Comparison of ENCODE assay signal across 1 cellular context in the genomic region with DNA sequence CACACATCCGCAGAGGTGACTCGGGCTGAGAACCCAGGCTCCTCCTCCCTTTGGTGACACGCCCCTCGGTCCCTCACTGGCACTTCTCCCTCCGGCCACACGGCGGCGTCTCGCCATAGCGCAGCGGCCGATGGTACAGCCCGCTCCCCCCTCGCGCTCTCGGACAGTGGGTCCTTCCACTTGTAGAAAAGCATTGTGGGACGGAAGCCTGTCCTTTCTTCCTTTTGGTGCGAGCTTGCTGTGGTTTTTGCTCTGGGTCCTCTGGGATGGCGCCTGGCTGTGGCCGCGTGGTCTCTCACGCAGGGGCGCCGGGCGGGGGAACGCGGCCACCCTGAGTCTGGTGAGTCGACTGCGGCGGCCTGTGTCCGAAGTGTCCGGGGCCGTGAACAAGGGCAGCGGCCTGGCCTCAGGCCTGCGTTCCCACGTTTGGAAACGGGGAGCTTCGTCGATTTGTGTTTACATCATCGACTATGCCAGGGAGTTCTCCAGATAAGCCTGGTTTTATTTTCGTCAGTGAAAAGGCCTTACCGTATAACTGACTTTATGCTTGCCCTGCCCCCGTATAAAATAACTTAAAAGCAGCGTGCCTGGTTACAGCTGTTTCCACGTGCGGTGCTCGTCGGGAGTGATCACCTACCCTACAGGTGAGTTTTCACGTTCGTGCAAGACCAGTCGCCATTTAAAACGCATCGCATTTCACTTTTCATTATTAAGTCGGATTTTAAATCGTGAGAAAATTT.
A peak's percentile ranks its signal among the peaks of the same experiment; 100 is the strongest.
TF ChIP-seq lines count a peak whose summit lies in the region.

No MANE protein-coding gene starts in this region.

TF ChIP-seq in HepG2, 621 proteins besides CTCF, POLR2A, EP300 and RAD21 (continued from another document and continues in another):
- TF ChIP-seq, protein P1, sequence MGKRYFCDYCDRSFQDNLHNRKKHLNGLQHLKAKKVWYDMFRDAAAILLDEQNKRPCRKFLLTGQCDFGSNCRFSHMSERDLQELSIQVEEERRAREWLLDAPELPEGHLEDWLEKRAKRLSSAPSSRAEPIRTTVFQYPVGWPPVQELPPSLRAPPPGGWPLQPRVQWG (CRISPR knock-in tag; IDR thresholded peaks at IDR 0.05; ENCODE audit: borderline replicate concordance, low read depth) = no peak
- TF ChIP-seq ZNF616 (CRISPR knock-in tag; IDR thresholded peaks at IDR 0.05; ENCODE audit: low read depth) = peak; percentile 83; the same call in 1 of the 2 replicates
- peak; percentile 72; the same call in 1 of the 2 replicates for TF ChIP-seq ZNF768 (CRISPR knock-in tag; IDR thresholded peaks at IDR 0.05)
- TF ChIP-seq GTF2F1 (IDR thresholded peaks at IDR 0.05; ENCODE audit: low read length) = peak; percentile 84
- 0 out of 2 replicates have a peak, but pooled peaks have one; percentile 52 for TF ChIP-seq NONO (IDR thresholded peaks at IDR 0.05)
- TF ChIP-seq NONO (CRISPR knock-in tag; conservative IDR thresholded peaks at IDR 0.05) = peak; percentile 98
- no peak; the same call in 1 of the 2 replicates for TF ChIP-seq ZBTB38 (CRISPR knock-in tag; IDR thresholded peaks at IDR 0.05)
- TF ChIP-seq NFKB2 (CRISPR knock-in tag; IDR thresholded peaks at IDR 0.05; ENCODE audit: borderline replicate concordance) = peak; percentile 92
- TF ChIP-seq, protein P2, sequence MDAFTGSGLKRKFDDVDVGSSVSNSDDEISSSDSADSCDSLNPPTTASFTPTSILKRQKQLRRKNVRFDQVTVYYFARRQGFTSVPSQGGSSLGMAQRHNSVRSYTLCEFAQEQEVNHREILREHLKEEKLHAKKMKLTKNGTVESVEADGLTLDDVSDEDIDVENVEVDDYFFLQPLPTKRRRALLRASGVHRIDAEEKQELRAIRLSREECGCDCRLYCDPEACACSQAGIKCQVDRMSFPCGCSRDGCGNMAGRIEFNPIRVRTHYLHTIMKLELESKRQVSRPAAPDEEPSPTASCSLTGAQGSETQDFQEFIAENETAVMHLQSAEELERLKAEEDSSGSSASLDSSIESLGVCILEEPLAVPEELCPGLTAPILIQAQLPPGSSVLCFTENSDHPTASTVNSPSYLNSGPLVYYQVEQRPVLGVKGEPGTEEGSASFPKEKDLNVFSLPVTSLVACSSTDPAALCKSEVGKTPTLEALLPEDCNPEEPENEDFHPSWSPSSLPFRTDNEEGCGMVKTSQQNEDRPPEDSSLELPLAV (CRISPR knock-in tag; conservative IDR thresholded peaks at IDR 0.05; ENCODE audit: low read depth) = no peak
- TF ChIP-seq, protein P3, sequence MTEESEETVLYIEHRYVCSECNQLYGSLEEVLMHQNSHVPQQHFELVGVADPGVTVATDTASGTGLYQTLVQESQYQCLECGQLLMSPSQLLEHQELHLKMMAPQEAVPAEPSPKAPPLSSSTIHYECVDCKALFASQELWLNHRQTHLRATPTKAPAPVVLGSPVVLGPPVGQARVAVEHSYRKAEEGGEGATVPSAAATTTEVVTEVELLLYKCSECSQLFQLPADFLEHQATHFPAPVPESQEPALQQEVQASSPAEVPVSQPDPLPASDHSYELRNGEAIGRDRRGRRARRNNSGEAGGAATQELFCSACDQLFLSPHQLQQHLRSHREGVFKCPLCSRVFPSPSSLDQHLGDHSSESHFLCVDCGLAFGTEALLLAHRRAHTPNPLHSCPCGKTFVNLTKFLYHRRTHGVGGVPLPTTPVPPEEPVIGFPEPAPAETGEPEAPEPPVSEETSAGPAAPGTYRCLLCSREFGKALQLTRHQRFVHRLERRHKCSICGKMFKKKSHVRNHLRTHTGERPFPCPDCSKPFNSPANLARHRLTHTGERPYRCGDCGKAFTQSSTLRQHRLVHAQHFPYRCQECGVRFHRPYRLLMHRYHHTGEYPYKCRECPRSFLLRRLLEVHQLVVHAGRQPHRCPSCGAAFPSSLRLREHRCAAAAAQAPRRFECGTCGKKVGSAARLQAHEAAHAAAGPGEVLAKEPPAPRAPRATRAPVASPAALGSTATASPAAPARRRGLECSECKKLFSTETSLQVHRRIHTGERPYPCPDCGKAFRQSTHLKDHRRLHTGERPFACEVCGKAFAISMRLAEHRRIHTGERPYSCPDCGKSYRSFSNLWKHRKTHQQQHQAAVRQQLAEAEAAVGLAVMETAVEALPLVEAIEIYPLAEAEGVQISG (CRISPR knock-in tag; IDR thresholded peaks at IDR 0.05) = peak; percentile 99
- TF ChIP-seq SALL1 (CRISPR knock-in tag; IDR thresholded peaks at IDR 0.05) = peak; percentile 95
- no peak for TF ChIP-seq REXO4 (CRISPR knock-in tag; IDR thresholded peaks at IDR 0.05; ENCODE audit: borderline replicate concordance)
- TF ChIP-seq, protein P4, sequence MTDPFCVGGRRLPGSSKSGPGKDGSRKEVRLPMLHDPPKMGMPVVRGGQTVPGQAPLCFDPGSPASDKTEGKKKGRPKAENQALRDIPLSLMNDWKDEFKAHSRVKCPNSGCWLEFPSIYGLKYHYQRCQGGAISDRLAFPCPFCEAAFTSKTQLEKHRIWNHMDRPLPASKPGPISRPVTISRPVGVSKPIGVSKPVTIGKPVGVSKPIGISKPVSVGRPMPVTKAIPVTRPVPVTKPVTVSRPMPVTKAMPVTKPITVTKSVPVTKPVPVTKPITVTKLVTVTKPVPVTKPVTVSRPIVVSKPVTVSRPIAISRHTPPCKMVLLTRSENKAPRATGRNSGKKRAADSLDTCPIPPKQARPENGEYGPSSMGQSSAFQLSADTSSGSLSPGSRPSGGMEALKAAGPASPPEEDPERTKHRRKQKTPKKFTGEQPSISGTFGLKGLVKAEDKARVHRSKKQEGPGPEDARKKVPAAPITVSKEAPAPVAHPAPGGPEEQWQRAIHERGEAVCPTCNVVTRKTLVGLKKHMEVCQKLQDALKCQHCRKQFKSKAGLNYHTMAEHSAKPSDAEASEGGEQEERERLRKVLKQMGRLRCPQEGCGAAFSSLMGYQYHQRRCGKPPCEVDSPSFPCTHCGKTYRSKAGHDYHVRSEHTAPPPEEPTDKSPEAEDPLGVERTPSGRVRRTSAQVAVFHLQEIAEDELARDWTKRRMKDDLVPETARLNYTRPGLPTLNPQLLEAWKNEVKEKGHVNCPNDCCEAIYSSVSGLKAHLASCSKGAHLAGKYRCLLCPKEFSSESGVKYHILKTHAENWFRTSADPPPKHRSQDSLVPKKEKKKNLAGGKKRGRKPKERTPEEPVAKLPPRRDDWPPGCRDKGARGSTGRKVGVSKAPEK (CRISPR knock-in tag; IDR thresholded peaks at IDR 0.05; ENCODE audit: borderline replicate concordance) = no peak; the same call in 1 of the 2 replicates
- peak; percentile 88 for TF ChIP-seq ZNF891 (CRISPR knock-in tag; IDR thresholded peaks at IDR 0.05)
- no peak for TF ChIP-seq ZNF777 (CRISPR knock-in tag; IDR thresholded peaks at IDR 0.05)
- peak; percentile 37; the same call in 1 of the 2 replicates for TF ChIP-seq SIX1 (CRISPR knock-in tag; IDR thresholded peaks at IDR 0.05; ENCODE audit: borderline replicate concordance)
- TF ChIP-seq ZMAT3 (CRISPR knock-in tag; conservative IDR thresholded peaks at IDR 0.05) = peak; percentile 77; the same call in 1 of the 2 replicates
- TF ChIP-seq JDP2 (CRISPR knock-in tag; IDR thresholded peaks at IDR 0.05; ENCODE audit: borderline replicate concordance) = no peak
- peak; percentile 59 for TF ChIP-seq HCFC1 (IDR thresholded peaks at IDR 0.05; ENCODE audit: low read depth, low read length)
- TF ChIP-seq CHD4 (IDR thresholded peaks at IDR 0.05; ENCODE audit: borderline replicate concordance, low read length) = no peak
- no peak for TF ChIP-seq TRIM24 (CRISPR knock-in tag; IDR thresholded peaks at IDR 0.05)
- peak; percentile 74; the same call in 1 of the 2 replicates for TF ChIP-seq ZNF292 (CRISPR knock-in tag; IDR thresholded peaks at IDR 0.05; ENCODE audit: borderline replicate concordance, low read depth)
- TF ChIP-seq NR2C2 (CRISPR knock-in tag; IDR thresholded peaks at IDR 0.05; ENCODE audit: borderline replicate concordance) = peak; percentile 54; the same call in 1 of the 2 replicates
- no peak for TF ChIP-seq NFATC3 (CRISPR knock-in tag; IDR thresholded peaks at IDR 0.05)
- TF ChIP-seq PPARG (CRISPR knock-in tag; conservative IDR thresholded peaks at IDR 0.05) = peak; percentile 58
- TF ChIP-seq SOX6 (IDR thresholded peaks at IDR 0.05) = no peak
- TF ChIP-seq SOX6 (CRISPR knock-in tag; IDR thresholded peaks at IDR 0.05) = peak; percentile 70
- TF ChIP-seq, protein P5, sequence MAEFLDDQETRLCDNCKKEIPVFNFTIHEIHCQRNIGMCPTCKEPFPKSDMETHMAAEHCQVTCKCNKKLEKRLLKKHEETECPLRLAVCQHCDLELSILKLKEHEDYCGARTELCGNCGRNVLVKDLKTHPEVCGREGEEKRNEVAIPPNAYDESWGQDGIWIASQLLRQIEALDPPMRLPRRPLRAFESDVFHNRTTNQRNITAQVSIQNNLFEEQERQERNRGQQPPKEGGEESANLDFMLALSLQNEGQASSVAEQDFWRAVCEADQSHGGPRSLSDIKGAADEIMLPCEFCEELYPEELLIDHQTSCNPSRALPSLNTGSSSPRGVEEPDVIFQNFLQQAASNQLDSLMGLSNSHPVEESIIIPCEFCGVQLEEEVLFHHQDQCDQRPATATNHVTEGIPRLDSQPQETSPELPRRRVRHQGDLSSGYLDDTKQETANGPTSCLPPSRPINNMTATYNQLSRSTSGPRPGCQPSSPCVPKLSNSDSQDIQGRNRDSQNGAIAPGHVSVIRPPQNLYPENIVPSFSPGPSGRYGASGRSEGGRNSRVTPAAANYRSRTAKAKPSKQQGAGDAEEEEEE (CRISPR knock-in tag; IDR thresholded peaks at IDR 0.05; ENCODE audit: borderline replicate concordance) = peak; percentile 95; the same call in 1 of the 2 replicates
- no peak for TF ChIP-seq ZNF10 (CRISPR knock-in tag; IDR thresholded peaks at IDR 0.05; ENCODE audit: borderline replicate concordance, low read depth)
- TF ChIP-seq, protein P6, sequence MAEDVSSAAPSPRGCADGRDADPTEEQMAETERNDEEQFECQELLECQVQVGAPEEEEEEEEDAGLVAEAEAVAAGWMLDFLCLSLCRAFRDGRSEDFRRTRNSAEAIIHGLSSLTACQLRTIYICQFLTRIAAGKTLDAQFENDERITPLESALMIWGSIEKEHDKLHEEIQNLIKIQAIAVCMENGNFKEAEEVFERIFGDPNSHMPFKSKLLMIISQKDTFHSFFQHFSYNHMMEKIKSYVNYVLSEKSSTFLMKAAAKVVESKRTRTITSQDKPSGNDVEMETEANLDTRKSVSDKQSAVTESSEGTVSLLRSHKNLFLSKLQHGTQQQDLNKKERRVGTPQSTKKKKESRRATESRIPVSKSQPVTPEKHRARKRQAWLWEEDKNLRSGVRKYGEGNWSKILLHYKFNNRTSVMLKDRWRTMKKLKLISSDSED (CRISPR knock-in tag; IDR thresholded peaks at IDR 0.05) = no peak
- peak; percentile 96; the same call in 1 of the 2 replicates for TF ChIP-seq ZNF670 (CRISPR knock-in tag; IDR thresholded peaks at IDR 0.05; ENCODE audit: borderline replicate concordance)
- TF ChIP-seq ARID2 (CRISPR knock-in tag; IDR thresholded peaks at IDR 0.05; ENCODE audit: borderline replicate concordance) = no peak
- peak; percentile 87; the same call in 1 of the 2 replicates for TF ChIP-seq DNMT3B (CRISPR knock-in tag; conservative IDR thresholded peaks at IDR 0.05)
- TF ChIP-seq, protein P7, sequence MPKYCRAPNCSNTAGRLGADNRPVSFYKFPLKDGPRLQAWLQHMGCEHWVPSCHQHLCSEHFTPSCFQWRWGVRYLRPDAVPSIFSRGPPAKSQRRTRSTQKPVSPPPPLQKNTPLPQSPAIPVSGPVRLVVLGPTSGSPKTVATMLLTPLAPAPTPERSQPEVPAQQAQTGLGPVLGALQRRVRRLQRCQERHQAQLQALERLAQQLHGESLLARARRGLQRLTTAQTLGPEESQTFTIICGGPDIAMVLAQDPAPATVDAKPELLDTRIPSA (CRISPR knock-in tag; IDR thresholded peaks at IDR 0.05; ENCODE audit: borderline replicate concordance) = peak; percentile 53; the same call in 1 of the 2 replicates
- TF ChIP-seq, protein P8, sequence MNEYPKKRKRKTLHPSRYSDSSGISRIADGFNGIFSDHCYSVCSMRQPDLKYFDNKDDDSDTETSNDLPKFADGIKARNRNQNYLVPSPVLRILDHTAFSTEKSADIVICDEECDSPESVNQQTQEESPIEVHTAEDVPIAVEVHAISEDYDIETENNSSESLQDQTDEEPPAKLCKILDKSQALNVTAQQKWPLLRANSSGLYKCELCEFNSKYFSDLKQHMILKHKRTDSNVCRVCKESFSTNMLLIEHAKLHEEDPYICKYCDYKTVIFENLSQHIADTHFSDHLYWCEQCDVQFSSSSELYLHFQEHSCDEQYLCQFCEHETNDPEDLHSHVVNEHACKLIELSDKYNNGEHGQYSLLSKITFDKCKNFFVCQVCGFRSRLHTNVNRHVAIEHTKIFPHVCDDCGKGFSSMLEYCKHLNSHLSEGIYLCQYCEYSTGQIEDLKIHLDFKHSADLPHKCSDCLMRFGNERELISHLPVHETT (CRISPR knock-in tag; conservative IDR thresholded peaks at IDR 0.05) = peak; percentile 56; the same call in 1 of the 2 replicates
- TF ChIP-seq NKX3-1 (CRISPR knock-in tag; IDR thresholded peaks at IDR 0.05) = peak; percentile 85
- peak; percentile 89; the same call in 1 of the 2 replicates for TF ChIP-seq ZZZ3 (CRISPR knock-in tag; IDR thresholded peaks at IDR 0.05; ENCODE audit: borderline replicate concordance)
- TF ChIP-seq ZC3H13 (CRISPR knock-in tag; IDR thresholded peaks at IDR 0.05) = peak; percentile 77; the same call in 1 of the 2 replicates
- peak; percentile 8; the same call in 1 of the 2 replicates for TF ChIP-seq DPF2 (CRISPR knock-in tag; IDR thresholded peaks at IDR 0.05; ENCODE audit: borderline replicate concordance, low read depth)
- peak; percentile 84 for TF ChIP-seq MIXL1 (CRISPR knock-in tag; IDR thresholded peaks at IDR 0.05)
- TF ChIP-seq ZNF788 (CRISPR knock-in tag; IDR thresholded peaks at IDR 0.05; ENCODE audit: borderline replicate concordance) = peak; percentile 92; the same call in 1 of the 2 replicates
- TF ChIP-seq, protein P9, sequence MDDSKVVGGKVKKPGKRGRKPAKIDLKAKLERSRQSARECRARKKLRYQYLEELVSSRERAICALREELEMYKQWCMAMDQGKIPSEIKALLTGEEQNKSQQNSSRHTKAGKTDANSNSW (CRISPR knock-in tag; IDR thresholded peaks at IDR 0.05; ENCODE audit: borderline replicate concordance) = peak; percentile 62
- TF ChIP-seq FOXA1 (IDR thresholded peaks at IDR 0.05) = no peak
- peak; percentile 56 for TF ChIP-seq FOXA1 (CRISPR knock-in tag; IDR thresholded peaks at IDR 0.05)
- TF ChIP-seq, protein P10, sequence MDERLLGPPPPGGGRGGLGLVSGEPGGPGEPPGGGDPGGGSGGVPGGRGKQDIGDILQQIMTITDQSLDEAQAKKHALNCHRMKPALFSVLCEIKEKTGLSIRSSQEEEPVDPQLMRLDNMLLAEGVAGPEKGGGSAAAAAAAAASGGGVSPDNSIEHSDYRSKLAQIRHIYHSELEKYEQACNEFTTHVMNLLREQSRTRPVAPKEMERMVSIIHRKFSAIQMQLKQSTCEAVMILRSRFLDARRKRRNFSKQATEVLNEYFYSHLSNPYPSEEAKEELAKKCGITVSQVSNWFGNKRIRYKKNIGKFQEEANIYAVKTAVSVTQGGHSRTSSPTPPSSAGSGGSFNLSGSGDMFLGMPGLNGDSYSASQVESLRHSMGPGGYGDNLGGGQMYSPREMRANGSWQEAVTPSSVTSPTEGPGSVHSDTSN (CRISPR knock-in tag; IDR thresholded peaks at IDR 0.05) = no peak
- no peak; the same call in 1 of the 2 replicates for TF ChIP-seq SIX4 (CRISPR knock-in tag; IDR thresholded peaks at IDR 0.05)
- TF ChIP-seq, protein P11, sequence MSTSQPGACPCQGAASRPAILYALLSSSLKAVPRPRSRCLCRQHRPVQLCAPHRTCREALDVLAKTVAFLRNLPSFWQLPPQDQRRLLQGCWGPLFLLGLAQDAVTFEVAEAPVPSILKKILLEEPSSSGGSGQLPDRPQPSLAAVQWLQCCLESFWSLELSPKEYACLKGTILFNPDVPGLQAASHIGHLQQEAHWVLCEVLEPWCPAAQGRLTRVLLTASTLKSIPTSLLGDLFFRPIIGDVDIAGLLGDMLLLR (CRISPR knock-in tag; IDR thresholded peaks at IDR 0.05) = peak; percentile 51; the same call in 1 of the 2 replicates
